In genomic region chrX:130295519-130296314, GRCh38 we compare ENCODE assay signal across 1 cellular context.
TF ChIP-seq lines count a peak whose summit lies in the region.

No MANE protein-coding gene starts in this region.

TF ChIP-seq in IMR-90, 13 proteins besides CTCF, POLR2A, EP300 and RAD21:
- no peak for TF ChIP-seq MAZ (IDR thresholded peaks at IDR 0.05; ENCODE audit: borderline replicate concordance, low read depth, low read length)
- no peak for TF ChIP-seq CEBPB (IDR thresholded peaks at IDR 0.05; ENCODE audit: low read depth, low read length)
- TF ChIP-seq RCOR1 (IDR thresholded peaks at IDR 0.05; ENCODE audit: insufficient replicate concordance, low read length): no peak
- no peak for TF ChIP-seq MXI1 (IDR thresholded peaks at IDR 0.05; ENCODE audit: borderline replicate concordance, low read depth, low read length)
